ENCODE assay signal across 7 cellular contexts in the genomic region with DNA sequence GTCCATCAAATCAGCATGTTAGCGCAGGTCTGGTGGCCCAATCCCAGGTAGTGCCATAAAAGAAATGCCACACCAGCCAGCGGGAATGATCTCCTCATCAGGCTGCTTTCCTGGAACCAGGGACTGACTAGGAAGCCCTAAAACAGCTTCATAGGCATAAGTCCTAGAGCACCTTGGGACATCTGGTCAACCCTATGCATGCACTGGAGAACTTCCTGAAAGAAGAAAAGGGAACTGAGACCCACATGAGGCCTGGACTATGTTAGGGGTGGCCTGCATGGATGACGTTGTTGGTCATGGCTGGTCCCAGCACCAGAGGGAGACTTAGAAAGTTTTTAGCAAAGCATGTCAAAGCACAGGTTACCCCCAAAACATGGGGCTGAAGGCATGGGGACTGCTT. TPM values are rescaled to one million over a fixed set of nuclear protein-coding genes. Genes with fewer than 3 reads are reported as not detected.
DNase-seq lines count a peak whose midpoint lies in the region; ATAC-seq and TF ChIP-seq lines count a peak whose summit lies in the region.

No MANE protein-coding gene starts in this region.

- no peak for DNase-seq in IMR-90
- DNase-seq in inferior parietal cortex (ENCODE audit: extremely low spot score), result peak; percentile 9
- no peak for DNase-seq in sigmoid colon
- no peak for DNase-seq in AG08396 (ENCODE audit: low spot score)

- no peak overlapping the region for H4K5ac ChIP-seq in IMR-90 (ENCODE audit: low read depth, low read length)

- no peak overlapping the region for H2AK5ac ChIP-seq in IMR-90 (ENCODE audit: low read depth, low read length)

- no peak overlapping the region for H3K4me2 ChIP-seq in IMR-90 (ENCODE audit: low read depth, low read length)

- WGBS in IMR-90 (ENCODE audit: extremely low coverage in 2 of 2, insufficient read length in 1 of 2), 2 experiments, result 78% methylated on average over 2 of the region's 3 CpGs; no CpG with 5 or more reads in 1 of the 2 experiments
- 71 to 77% methylated on average over 3 of the region's 3 CpGs for WGBS in sigmoid colon, 2 donors

- H3K4me1 ChIP-seq in IMR-90 (ENCODE audit: control insufficient read depth, insufficient read depth, low read length) (no peaks in the 10 kb centered on the region), sigmoid colon (no peaks in the 10 kb centered on the region)

- no peak overlapping the region for H3K56ac ChIP-seq in IMR-90 (ENCODE audit: extremely low read depth, insufficient read depth, low read length)

- H3K36me3 ChIP-seq in IMR-90 (ENCODE audit: control insufficient read depth, insufficient read depth, low read length) (no peaks in the 10 kb centered on the region), sigmoid colon (no peaks in the 10 kb centered on the region)

- H3K9me1 ChIP-seq in IMR-90 (ENCODE audit: insufficient read depth, low read length), result no peaks in the 10 kb centered on the region

- no TSS peak for BruUV-seq in IMR-90 (replicated peaks; lab: Mats Ljungman, UMichigan)

- H2BK120ac ChIP-seq in IMR-90 (ENCODE audit: low read depth, low read length), result no peak overlapping the region

- H3K18ac ChIP-seq in IMR-90 (ENCODE audit: low read depth, low read length), result no peak overlapping the region

- H3K14ac ChIP-seq in IMR-90 (replicated peaks; ENCODE audit: low read depth, low read length), result no peak overlapping the region

- POLR2A ChIA-PET in IMR-90 (lab: Charles Lee; ENCODE audit: unreplicated experiment), result no interaction called here

- no peak overlapping the region for H3K4ac ChIP-seq in IMR-90 (ENCODE audit: low read depth, low read length)

- H4K91ac ChIP-seq in IMR-90 (ENCODE audit: insufficient read depth, low read depth, low read length), result no peak overlapping the region

- no peak overlapping the region for H2AFZ ChIP-seq in IMR-90 (replicated peaks; ENCODE audit: low read length, poor library complexity)

- no peak overlapping the region for H2BK15ac ChIP-seq in IMR-90 (ENCODE audit: low read depth, low read length)

- H3K4me3 ChIP-seq in IMR-90 (ENCODE audit: insufficient read depth, low read depth, low read length) (no peak overlapping the region), sigmoid colon (no peak overlapping the region)

- no peak overlapping the region for H4K8ac ChIP-seq in IMR-90 (ENCODE audit: low read depth in 2 of 2, low read length in 2 of 2)

- no peak overlapping the region for H3K9ac ChIP-seq in IMR-90 (ENCODE audit: low read depth, low read length)

- no peak overlapping the region for H3K23ac ChIP-seq in IMR-90 (ENCODE audit: low read depth, low read length)

- H3K27ac ChIP-seq in IMR-90 (ENCODE audit: insufficient read depth, low read length) (no peak overlapping the region), sigmoid colon (no peak overlapping the region)

- TF ChIP-seq POLR2A in IMR-90 (IDR thresholded peaks at IDR 0.05; ENCODE audit: low read depth, low read length), result no peak
- TF ChIP-seq POLR2A in sigmoid colon (IDR thresholded peaks at IDR 0.05), result no peak

- H2BK20ac ChIP-seq in IMR-90 (ENCODE audit: low read depth, low read length), result no peak overlapping the region

- H3K79me1 ChIP-seq in IMR-90 (ENCODE audit: low read depth in 1 of 2, low read length in 2 of 2), result no peaks in the 10 kb centered on the region

- ATAC-seq in GM18868 (IDR thresholded peaks at IDR 0.05; ENCODE audit: unreplicated experiment) (peak; percentile 70), GM21723 (IDR thresholded peaks at IDR 0.05; ENCODE audit: unreplicated experiment) (peak; percentile 86), IMR-90 (ENCODE audit: low read depth) (no peak), GM21360 (IDR thresholded peaks at IDR 0.05; ENCODE audit: unreplicated experiment) (no peak)

- no peaks in the 10 kb centered on the region for H3K9me3 ChIP-seq in IMR-90 (ENCODE audit: control insufficient read depth, insufficient read depth, low read length)
- H3K9me3 ChIP-seq in sigmoid colon, result no peaks in the 10 kb centered on the region

- H3K27me3 ChIP-seq in IMR-90 (ENCODE audit: control insufficient read depth, insufficient read depth, low read length) (no peaks in the 10 kb centered on the region; the same call in 1 of the 2 replicates), sigmoid colon (no peaks in the 10 kb centered on the region)

- CTCF ChIA-PET in IMR-90 (lab: Yijun Ruan, JAX), result no interaction called here

- in situ Hi-C loops in IMR-90 (cut with MboI; ENCODE audit: low sequenced_read_pairs), result no loop called here

- no peaks in the 10 kb centered on the region for H4K20me1 ChIP-seq in IMR-90 (ENCODE audit: insufficient read depth, low read length)

- no peak overlapping the region for H2BK5ac ChIP-seq in IMR-90 (ENCODE audit: low read depth, low read length, poor library complexity, severe bottlenecking)

- intact Hi-C loops in IMR-90 (cut with micrococcal nuclease), result no loop called here
- intact Hi-C loops in sigmoid colon (cut with DNase I), result no loop called here

- no peak for TF ChIP-seq EP300 in sigmoid colon (IDR thresholded peaks at IDR 0.05)

- TF ChIP-seq RAD21 in IMR-90 (IDR thresholded peaks at IDR 0.05; ENCODE audit: low read length), result no peak

- no peak for TF ChIP-seq CTCF in IMR-90 (conservative IDR thresholded peaks at IDR 0.05; ENCODE audit: low read depth, low read length)
- no peak for TF ChIP-seq CTCF in sigmoid colon (IDR thresholded peaks at IDR 0.05)

- dilution Hi-C loops in IMR-90 (cut with HindIII; ENCODE audit: low sequenced_read_pairs, unreplicated experiment), result no loop called here

- peak overlapping the region; percentile 3 for H2AK9ac ChIP-seq in IMR-90 (replicated peaks; ENCODE audit: low read depth, low read length, poor library complexity)

TF ChIP-seq in IMR-90, 13 proteins besides CTCF, POLR2A, EP300 and RAD21:
- TF ChIP-seq CEBPB (IDR thresholded peaks at IDR 0.05; ENCODE audit: low read depth, low read length), result no peak
- no peak for TF ChIP-seq MAFK (IDR thresholded peaks at IDR 0.05; ENCODE audit: low read depth, low read length)
- TF ChIP-seq MXI1 (IDR thresholded peaks at IDR 0.05; ENCODE audit: borderline replicate concordance, low read depth, low read length), result no peak
- TF ChIP-seq FOS (IDR thresholded peaks at IDR 0.05; ENCODE audit: low read depth, low read length), result no peak
- no peak for TF ChIP-seq RFX5 (IDR thresholded peaks at IDR 0.05; ENCODE audit: low read depth, low read length)
- TF ChIP-seq MAZ (IDR thresholded peaks at IDR 0.05; ENCODE audit: borderline replicate concordance, low read depth, low read length), result no peak
- TF ChIP-seq, protein P1, sequence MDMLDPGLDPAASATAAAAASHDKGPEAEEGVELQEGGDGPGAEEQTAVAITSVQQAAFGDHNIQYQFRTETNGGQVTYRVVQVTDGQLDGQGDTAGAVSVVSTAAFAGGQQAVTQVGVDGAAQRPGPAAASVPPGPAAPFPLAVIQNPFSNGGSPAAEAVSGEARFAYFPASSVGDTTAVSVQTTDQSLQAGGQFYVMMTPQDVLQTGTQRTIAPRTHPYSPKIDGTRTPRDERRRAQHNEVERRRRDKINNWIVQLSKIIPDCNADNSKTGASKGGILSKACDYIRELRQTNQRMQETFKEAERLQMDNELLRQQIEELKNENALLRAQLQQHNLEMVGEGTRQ (IDR thresholded peaks at IDR 0.05; ENCODE audit: low read depth, low read length), result no peak
- TF ChIP-seq RCOR1 (IDR thresholded peaks at IDR 0.05; ENCODE audit: insufficient replicate concordance, low read length), result no peak
- TF ChIP-seq CHD1 (IDR thresholded peaks at IDR 0.05; ENCODE audit: low read depth, low read length), result no peak
- TF ChIP-seq, protein P2, sequence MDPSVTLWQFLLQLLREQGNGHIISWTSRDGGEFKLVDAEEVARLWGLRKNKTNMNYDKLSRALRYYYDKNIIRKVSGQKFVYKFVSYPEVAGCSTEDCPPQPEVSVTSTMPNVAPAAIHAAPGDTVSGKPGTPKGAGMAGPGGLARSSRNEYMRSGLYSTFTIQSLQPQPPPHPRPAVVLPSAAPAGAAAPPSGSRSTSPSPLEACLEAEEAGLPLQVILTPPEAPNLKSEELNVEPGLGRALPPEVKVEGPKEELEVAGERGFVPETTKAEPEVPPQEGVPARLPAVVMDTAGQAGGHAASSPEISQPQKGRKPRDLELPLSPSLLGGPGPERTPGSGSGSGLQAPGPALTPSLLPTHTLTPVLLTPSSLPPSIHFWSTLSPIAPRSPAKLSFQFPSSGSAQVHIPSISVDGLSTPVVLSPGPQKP (IDR thresholded peaks at IDR 0.05; ENCODE audit: borderline replicate concordance, low read depth, low read length), result no peak
- TF ChIP-seq BHLHE40 (IDR thresholded peaks at IDR 0.05; ENCODE audit: low read depth, low read length), result no peak
- no peak for TF ChIP-seq NFE2L2 (IDR thresholded peaks at IDR 0.05; ENCODE audit: low read depth, low read length)
- TF ChIP-seq SMC3 (IDR thresholded peaks at IDR 0.05; ENCODE audit: low read depth, low read length), result no peak

RNA-seq across cellular contexts. Expression of a gene that starts 7.6 kb away (rescaled TPM):
- total RNA-seq in IMR-90 (2012; rRNA removed), result not detected in 2 replicates
- polyA plus RNA-seq in IMR-90 (2012; rRNA removed), result not detected in 2 replicates
- not detected in 2 replicates for polyA plus RNA-seq in IMR-90 (2012; cell fraction: cytosol; rRNA removed)
- not detected in 2 replicates for polyA plus RNA-seq in IMR-90 (2012; cell fraction: nucleus; rRNA removed; ENCODE audit: low replicate concordance)
- not detected for total RNA-seq in sigmoid colon
- not detected for polyA plus RNA-seq in sigmoid colon

RNA-seq across cellular contexts. Expression of a gene that starts 15.8 kb away (rescaled TPM):
- total RNA-seq in IMR-90 (2012; rRNA removed) (not detected in 2 replicates), sigmoid colon (1 to 10 TPM in 2 of 4 donors, not detected in 2; 1.1 to 1.4 TPM)
- polyA plus RNA-seq in IMR-90 (2012; rRNA removed) (not detected in 2 replicates), sigmoid colon (under 1 TPM in 1 of 3 donors, not detected in 2; 0.17 TPM)
- not detected in 2 replicates for polyA plus RNA-seq in IMR-90 (2012; cell fraction: cytosol; rRNA removed)
- polyA plus RNA-seq in IMR-90 (2012; cell fraction: nucleus; rRNA removed; ENCODE audit: low replicate concordance), result not detected in 2 replicates

Comparison
In these comparisons a context has a peak if more than half of its experiments do, and no peak if none do; other contexts are left out.
1. ATAC-seq: peak in GM18868 (single experiment) and GM21723 (single experiment); none in IMR-90 (single experiment) and GM21360 (single experiment).